Comparison of ENCODE assay signal across 8 cellular contexts in the genomic region with DNA sequence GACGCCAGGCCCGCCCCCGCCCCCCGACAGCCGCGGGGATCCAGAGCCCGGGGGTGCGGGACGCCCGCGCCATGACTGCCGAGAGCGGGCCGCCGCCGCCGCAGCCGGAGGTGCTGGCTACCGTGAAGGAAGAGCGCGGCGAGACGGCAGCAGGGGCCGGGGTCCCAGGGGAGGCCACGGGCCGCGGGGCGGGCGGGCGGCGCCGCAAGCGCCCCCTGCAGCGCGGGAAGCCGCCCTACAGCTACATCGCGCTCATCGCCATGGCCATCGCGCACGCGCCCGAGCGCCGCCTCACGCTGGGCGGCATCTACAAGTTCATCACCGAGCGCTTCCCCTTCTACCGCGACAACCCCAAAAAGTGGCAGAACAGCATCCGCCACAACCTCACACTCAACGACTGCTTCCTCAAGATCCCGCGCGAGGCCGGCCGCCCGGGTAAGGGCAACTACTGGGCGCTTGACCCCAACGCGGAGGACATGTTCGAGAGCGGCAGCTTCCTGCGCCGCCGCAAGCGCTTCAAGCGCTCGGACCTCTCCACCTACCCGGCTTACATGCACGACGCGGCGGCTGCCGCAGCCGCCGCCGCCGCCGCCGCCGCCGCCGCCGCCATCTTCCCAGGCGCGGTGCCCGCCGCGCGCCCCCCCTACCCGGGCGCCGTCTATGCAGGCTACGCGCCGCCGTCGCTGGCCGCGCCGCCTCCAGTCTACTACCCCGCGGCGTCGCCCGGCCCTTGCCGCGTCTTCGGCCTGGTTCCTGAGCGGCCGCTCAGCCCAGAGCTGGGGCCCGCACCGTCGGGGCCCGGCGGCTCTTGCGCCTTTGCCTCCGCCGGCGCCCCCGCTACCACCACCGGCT. TPM values are rescaled to one million over a fixed set of nuclear protein-coding genes. Genes with fewer than 3 reads are reported as not detected.
DNase-seq lines count a peak whose midpoint lies in the region; ATAC-seq lines count a peak whose summit lies in the region.

No MANE protein-coding gene starts in this region.

- no peaks in the 10 kb centered on the region for H3K9me2 ChIP-seq in GM23248 (ENCODE audit: insufficient read depth)

- peaks cover 4% of the 10 kb centered on the region; the same call in 1 of the 2 replicates for H3F3A ChIP-seq in GM23248 (ENCODE audit: insufficient read depth)

- DNase-seq in GM23248 (peak; percentile 56), NOMO-1 (lab: John Stamatoyannopoulos, UW; ENCODE audit: unreplicated experiment in 2 of 2) (peak; percentile 38 to 45), islet precursor cell (peak; percentile 79), SIG-M5 treated with dmso at 0.1 percent for 504 hours (lab: John Stamatoyannopoulos, UW; ENCODE audit: unreplicated experiment) (no peak)
- DNase-seq in activated naive CD4-positive, alpha-beta T cell treated with anti-CD3 and anti-CD28 coated beads, Interleukin-2, amount 50 U/mL, for 16 hours: peak; percentile 69
- peak; percentile 20 for DNase-seq in stimulated activated CD8-positive, alpha-beta memory T cell treated with anti-CD3 and anti-CD28 coated beads, Interleukin-12 subunit alpha, Interleukin-12 subunit beta, amount 100 ng/mL, for 24 hours (ENCODE audit: extremely low read depth)

- WGBS in GM23248 (ENCODE audit: low coverage in 1 of 2, low lambda C conversion rate in 2 of 2, missing lambda C conversion rate in 2 of 2), 2 experiments: 4% methylated on average over 67 to 83 of the region's 125 CpGs

- no peaks in the 10 kb centered on the region for H3K79me2 ChIP-seq in GM23248 (ENCODE audit: insufficient read depth)

- H3K4me3 ChIP-seq in GM23248: peak overlapping the region; percentile 54

- peaks cover 91% of the 10 kb centered on the region for H3K27me3 ChIP-seq in GM23248 (replicated peaks; ENCODE audit: insufficient read depth)

- H3K9me3 ChIP-seq in GM23248 (ENCODE audit: low read depth): no peaks in the 10 kb centered on the region

- H3K9ac ChIP-seq in GM23248: no peak overlapping the region

- no peaks in the 10 kb centered on the region for H3K36me3 ChIP-seq in GM23248 (ENCODE audit: low read depth)

- no peak for ATAC-seq in HG03196 (IDR thresholded peaks at IDR 0.05; ENCODE audit: unreplicated experiment)
- ATAC-seq in GM19351 (IDR thresholded peaks at IDR 0.05; ENCODE audit: unreplicated experiment): no peak

- in situ Hi-C loops in GM23248 (cut with MboI): no loop called here

- peak overlapping the region; percentile 54 for H3K4me2 ChIP-seq in GM23248 (ENCODE audit: unreplicated experiment)

- H2AFZ ChIP-seq in GM23248: peak overlapping the region; percentile 64

- H3K4me1 ChIP-seq in GM23248 (ENCODE audit: insufficient read depth): no peaks in the 10 kb centered on the region; the same call in 1 of the 2 replicates

- no peak overlapping the region for H3K27ac ChIP-seq in GM23248

- no peaks in the 10 kb centered on the region for H4K20me1 ChIP-seq in GM23248 (ENCODE audit: insufficient read depth)

RNA-seq across cellular contexts. Expression of a gene that starts 1.0 kb away (rescaled TPM):
- not detected in 2 replicates for total RNA-seq in GM23248 (2014; rRNA removed; shearing (Covaris generic))
- not detected in 2 replicates for polyA plus RNA-seq in GM23248 (2016; fragmentation: Nextera tagmentation; extraction: Ambion mirVana)
